1 cellular context compared by ENCODE assay signal in genomic region chr2:186575302-186575701, GRCh38.
TF ChIP-seq lines count a peak whose summit lies in the region.

No MANE protein-coding gene starts in this region.

TF ChIP-seq in K562, 482 proteins besides CTCF, POLR2A, EP300 and RAD21 (continued from another document and continues in another):
- TF ChIP-seq ZNF609 (CRISPR knock-in tag; IDR thresholded peaks at IDR 0.05; ENCODE audit: borderline replicate concordance) (no peak), CBX3 (IDR thresholded peaks at IDR 0.05; ENCODE audit: borderline replicate concordance in 1 of 2, low read length in 2 of 2) (0 out of 3 replicates have a peak, but pooled peaks of 1 of the 2 experiments have one; percentile 13), MTA2 (IDR thresholded peaks at IDR 0.05; ENCODE audit: low read depth) (no peak), BMI1 (IDR thresholded peaks at IDR 0.05; ENCODE audit: low read length) (no peak), VEZF1 (CRISPR knock-in tag; IDR thresholded peaks at IDR 0.05) (0 out of 2 replicates have a peak, but pooled peaks have one; percentile 36), KDM4B (IDR thresholded peaks at IDR 0.05; ENCODE audit: borderline replicate concordance in 2 of 2, low read depth in 1 of 2) (no peak), SIN3A (IDR thresholded peaks at IDR 0.05; ENCODE audit: borderline replicate concordance in 2 of 2, control insufficient read depth in 1 of 2, low read depth in 2 of 2, low read length in 2 of 2) (no peak), FOXK2 (conservative IDR thresholded peaks at IDR 0.05 in 1 of 2, IDR thresholded peaks at IDR 0.05 in 1 of 2; ENCODE audit: low read depth in 2 of 2) (0 out of 4 replicates have a peak, but pooled peaks have one; percentile 45), MNT (conservative IDR thresholded peaks at IDR 0.05) (no peak), MAZ (CRISPR knock-in tag; conservative IDR thresholded peaks at IDR 0.05 in 1 of 2, IDR thresholded peaks at IDR 0.05 in 1 of 2) (0 out of 4 replicates have a peak, but pooled peaks of 1 of the 2 experiments have one; percentile 15), ATF3 (IDR thresholded peaks at IDR 0.05) (peak; percentile 94), ATF3 (CRISPR knock-in tag; conservative IDR thresholded peaks at IDR 0.05) (peak; percentile 82; the same call in 1 of the 2 replicates), RREB1 (CRISPR knock-in tag; IDR thresholded peaks at IDR 0.05) (no peak), E4F1 (CRISPR knock-in tag; IDR thresholded peaks at IDR 0.05; ENCODE audit: borderline replicate concordance) (no peak), CEBPG (CRISPR knock-in tag; IDR thresholded peaks at IDR 0.05) (no peak), CEBPG (tag; conservative IDR thresholded peaks at IDR 0.05 in 1 of 2, IDR thresholded peaks at IDR 0.05 in 1 of 2) (0 out of 4 replicates have a peak, but pooled peaks of 1 of the 2 experiments have one; percentile 10), SRF (CRISPR knock-in tag; IDR thresholded peaks at IDR 0.05) (peak; percentile 87 to 99), CREB1 (IDR thresholded peaks at IDR 0.05) (no peak), CREB1 (CRISPR knock-in tag; IDR thresholded peaks at IDR 0.05) (no peak), ARID1B (IDR thresholded peaks at IDR 0.05) (peak; percentile 71), CEBPZ (IDR thresholded peaks at IDR 0.05; ENCODE audit: borderline replicate concordance, low read depth, low read length) (no peak), RNF2 (IDR thresholded peaks at IDR 0.05) (no peak), NFE2 (IDR thresholded peaks at IDR 0.05; ENCODE audit: low read depth) (peak; percentile 87), HLTF (IDR thresholded peaks at IDR 0.05) (no peak), ZBTB26 (CRISPR knock-in tag; IDR thresholded peaks at IDR 0.05) (no peak), ZNF586 (CRISPR knock-in tag; conservative IDR thresholded peaks at IDR 0.05) (no peak), THAP7 (CRISPR knock-in tag; IDR thresholded peaks at IDR 0.05) (no peak)
